8 cellular contexts compared by ENCODE assay signal in genomic region chr2:172555272-172555521, GRCh38.
DNase-seq lines count a peak whose midpoint lies in the region; ATAC-seq and TF ChIP-seq lines count a peak whose summit lies in the region.

No MANE protein-coding gene starts in this region.

- H3K27me3 Mint-ChIP-seq in nephron progenitor cell (ENCODE audit: low read depth, poor library complexity) = no peaks in the 10 kb centered on the region

- peak overlapping the region; percentile 92 for H3K4me3 ChIP-seq in choroid plexus epithelial cell (ENCODE audit: low read depth, low read length)

- TF ChIP-seq CTCF in choroid plexus epithelial cell (conservative IDR thresholded peaks at IDR 0.05; ENCODE audit: low read depth, low read length) = no peak
- TF ChIP-seq CTCF in nephron progenitor cell (IDR thresholded peaks at IDR 0.05) = no peak

- peak; percentile 4 for ATAC-seq in GM18861 (IDR thresholded peaks at IDR 0.05; ENCODE audit: unreplicated experiment)
- ATAC-seq in HG03575 (IDR thresholded peaks at IDR 0.05; ENCODE audit: extremely low read depth, insufficient number of reproducible peaks, low FRiP score, unreplicated experiment) = peak; percentile 5

- POLR2A ChIA-PET in HEK293T (lab: Yijun Ruan, JAX) = interaction anchor here (0.9 kb wide), 1 partner anchor 9 kb away, joined by 3 read pairs; no protein-coding TSS in a partner anchor

- CTCF ChIA-PET in HEK293T (lab: Yijun Ruan, JAX) = no interaction called here

- peaks cover 54% of the 10 kb centered on the region for H3K4me1 Mint-ChIP-seq in nephron progenitor cell

- DNase-seq in choroid plexus epithelial cell (ENCODE audit: low read depth) (no peak), nephron progenitor cell (no peak), HK-2 (ENCODE audit: unreplicated experiment) (no peak), NCI-H524 treated with DMSO at 0.1 percent for 48 hours (lab: John Stamatoyannopoulos, UW) (no peak), HEK293T (ENCODE audit: extremely low spot score) (no peak), HCEC 1CT (no peak)

- H3K27ac Mint-ChIP-seq in nephron progenitor cell = peak overlapping the region; percentile 99

- peak overlapping the region; percentile 95 for H3K4me3 Mint-ChIP-seq in nephron progenitor cell

- peaks cover 4% of the 10 kb centered on the region for H3K9me3 Mint-ChIP-seq in nephron progenitor cell

- peaks cover 5% of the 10 kb centered on the region for H3K36me3 Mint-ChIP-seq in nephron progenitor cell (ENCODE audit: low read depth)

TF ChIP-seq in HEK293T, 16 proteins besides CTCF, POLR2A, EP300 and RAD21:
- no peak for TF ChIP-seq SUZ12 (IDR thresholded peaks at IDR 0.05)
- TF ChIP-seq TARDBP (IDR thresholded peaks at IDR 0.05) = no peak
- TF ChIP-seq NFRKB (IDR thresholded peaks at IDR 0.05) = no peak
- TF ChIP-seq HDGF (IDR thresholded peaks at IDR 0.05; ENCODE audit: borderline replicate concordance) = no peak
- TF ChIP-seq ZNF384 (IDR thresholded peaks at IDR 0.05) = no peak
- TF ChIP-seq ELF4 (IDR thresholded peaks at IDR 0.05) = no peak
- no peak for TF ChIP-seq LEF1 (IDR thresholded peaks at IDR 0.05; ENCODE audit: borderline replicate concordance)
- TF ChIP-seq PKNOX1 (IDR thresholded peaks at IDR 0.05) = no peak
- TF ChIP-seq SP1 (IDR thresholded peaks at IDR 0.05) = no peak
- no peak for TF ChIP-seq FOXK2 (IDR thresholded peaks at IDR 0.05)
- no peak for TF ChIP-seq FOXA1 (IDR thresholded peaks at IDR 0.05)
- no peak for TF ChIP-seq FOXM1 (IDR thresholded peaks at IDR 0.05; ENCODE audit: borderline replicate concordance)
- TF ChIP-seq ARNT (IDR thresholded peaks at IDR 0.05) = no peak
- TF ChIP-seq CTBP1 (IDR thresholded peaks at IDR 0.05; ENCODE audit: borderline replicate concordance) = no peak
- no peak for TF ChIP-seq BHLHE40 (IDR thresholded peaks at IDR 0.05; ENCODE audit: borderline replicate concordance)
